Comparison of ENCODE assay signal across 8 cellular contexts in the genomic region with DNA sequence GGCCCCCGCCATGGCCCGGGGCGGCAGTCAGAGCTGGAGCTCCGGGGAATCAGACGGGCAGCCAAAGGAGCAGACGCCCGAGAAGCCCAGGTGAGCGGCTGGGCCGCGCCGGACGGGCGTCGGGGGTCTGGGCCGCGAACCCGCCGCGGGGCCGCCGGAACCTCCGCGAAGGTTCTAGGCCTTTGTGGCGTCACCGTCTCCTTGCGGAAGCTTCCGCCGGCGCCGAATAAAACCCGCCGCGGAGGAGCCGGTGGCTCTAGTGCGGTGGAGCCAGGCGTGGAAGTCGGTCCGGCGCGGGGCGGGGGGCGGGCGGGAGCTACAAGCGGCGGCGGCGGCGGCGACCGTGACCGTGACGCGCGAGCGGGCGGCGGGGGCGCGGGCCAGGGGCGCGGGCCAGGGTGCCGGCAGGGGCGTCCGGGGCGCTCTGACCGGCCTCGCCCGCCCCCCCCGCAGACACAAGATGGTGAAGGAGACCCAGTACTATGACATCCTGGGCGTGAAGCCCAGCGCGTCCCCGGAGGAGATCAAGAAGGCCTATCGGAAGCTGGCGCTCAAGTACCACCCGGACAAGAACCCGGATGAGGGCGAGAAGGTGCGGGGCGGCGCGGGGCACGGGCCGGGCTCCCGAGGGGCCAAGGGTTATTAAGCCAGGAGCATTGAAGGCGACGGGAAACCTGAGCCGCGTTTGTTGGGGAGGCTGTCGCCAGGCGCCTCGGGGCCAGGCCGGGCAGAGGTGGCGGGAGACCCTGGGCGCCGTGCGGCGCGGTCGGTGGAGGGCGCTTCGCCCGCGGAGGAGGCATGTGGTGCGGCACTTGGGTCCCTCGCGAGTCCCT. TPM values are rescaled to one million over a fixed set of nuclear protein-coding genes. Genes with fewer than 3 reads are reported as not detected.
DNase-seq lines count a peak whose midpoint lies in the region; ATAC-seq and TF ChIP-seq lines count a peak whose summit lies in the region.

A gene (plus strand): TSS at position 259 of the 833 bp plus-strand sequence. CDS start 202 bp downstream, at position 461.

- H3K27me3 ChIP-seq in heart right ventricle, result no peaks in the 10 kb centered on the region
- no peaks in the 10 kb centered on the region for H3K27me3 ChIP-seq in rectal smooth muscle tissue (ENCODE audit: control insufficient read depth, insufficient read depth, low read length)
- no peaks in the 10 kb centered on the region for H3K27me3 ChIP-seq in upper lobe of left lung

- H3K9ac ChIP-seq in rectal smooth muscle tissue (ENCODE audit: low read length), result peak within 1 kb of the TSS; percentile 42

- peak in 1 of 4 donors; percentile 38 for TF ChIP-seq POLR2A in upper lobe of left lung (IDR thresholded peaks at IDR 0.05)

- WGBS in heart right ventricle, 2 donors, result 4 to 5% methylated on average over 99 to 107 of the region's 107 CpGs
- WGBS in upper lobe of left lung, 2 donors, result 0 to 10% methylated on average over 8 to 56 of the region's 107 CpGs

- DNase-seq in GM03348 (ENCODE audit: low spot score) (peak; percentile 51), RKO (ENCODE audit: low spot score) (peak; percentile 49), heart right ventricle (peak; percentile 64 to 70), upper lobe of left lung (peak; percentile 53 to 93)
- DNase-seq in activated naive CD8-positive, alpha-beta T cell treated with anti-CD3 and anti-CD28 coated beads, Interleukin-2, amount 50 U/mL, for 16 hours (ENCODE audit: low read depth, low spot score), result peak; percentile 7

- TF ChIP-seq EP300 in upper lobe of left lung (IDR thresholded peaks at IDR 0.05), result no peak

- no peaks in the 10 kb centered on the region for H3K36me3 ChIP-seq in heart right ventricle
- no peaks in the 10 kb centered on the region for H3K36me3 ChIP-seq in rectal smooth muscle tissue (ENCODE audit: control insufficient read depth, insufficient read depth, low read length)
- H3K36me3 ChIP-seq in upper lobe of left lung, result no peaks in the 10 kb centered on the region

- ATAC-seq in heart right ventricle (peak; percentile 43 to 65 (median 58)), upper lobe of left lung (ENCODE audit: low FRiP score in 2 of 2) (peak in 1 of 2 donors; percentile 63), GM21423 (IDR thresholded peaks at IDR 0.05; ENCODE audit: unreplicated experiment) (no peak), GM21825 (IDR thresholded peaks at IDR 0.05; ENCODE audit: unreplicated experiment) (no peak)

- H3K4me1 ChIP-seq in heart right ventricle (peaks cover 2 to 47% (median 22%) of the 10 kb centered on the region in 9 donors), rectal smooth muscle tissue (ENCODE audit: control insufficient read depth, insufficient read depth, low read length) (peaks cover 17% of the 10 kb centered on the region), upper lobe of left lung (peaks cover 10 to 20% (median 16%) of the 10 kb centered on the region in 4 donors)

- H3K27ac ChIP-seq in heart right ventricle (peak within 1 kb of the TSS; percentile 47 to 97 (median 90)), rectal smooth muscle tissue (ENCODE audit: low read depth, low read length) (peak within 1 kb of the TSS; percentile 68), upper lobe of left lung (peak within 1 kb of the TSS; percentile 53 to 81 (median 76))

- intact Hi-C loops in heart right ventricle (cut with DNase I), result no loop called here

- no peaks in the 10 kb centered on the region for H3K9me3 ChIP-seq in heart right ventricle
- H3K9me3 ChIP-seq in upper lobe of left lung, result no peaks in the 10 kb centered on the region

- TF ChIP-seq CTCF in heart right ventricle (IDR thresholded peaks at IDR 0.05) (peak in 4 of 9 donors; percentile 31 to 50 (median 44)), upper lobe of left lung (IDR thresholded peaks at IDR 0.05) (peak in 2 of 6 experiments; percentile 13 to 16)

- H3K4me3 ChIP-seq in heart right ventricle (peak within 1 kb of the TSS; percentile 60 to 87 (median 79)), rectal smooth muscle tissue (ENCODE audit: low read length) (peak within 1 kb of the TSS; percentile 77), upper lobe of left lung (peak within 1 kb of the TSS; percentile 48 to 65 (median 58))

RNA-seq across cellular contexts. Expression of the gene that starts here (rescaled TPM):
- total RNA-seq in heart right ventricle, result 100 to 1,000 TPM in 8 of 10 donors, 10 to 100 TPM in 2; 78.9 to 210 (median 150) TPM
- 100 to 1,000 TPM in 1 of 2 donors, 10 to 100 TPM in 1; 40.0 to 226 TPM for polyA plus RNA-seq in heart right ventricle
- total RNA-seq in upper lobe of left lung, result 10 to 100 TPM in 5 of 6 donors, 1 to 10 TPM in 1; 9.1 to 76.8 (median 19.9) TPM

Comparison
In these comparisons a context has a peak if more than half of its experiments do, and no peak if none do; other contexts are left out.
1. DNase-seq: peak in every context shown above with its lines; median percentile 73 in upper lobe of left lung; 67 in heart right ventricle; 51 in GM03348; 49 in RKO; 7 in activated naive CD8-positive, alpha-beta T cell treated with anti-CD3 and anti-CD28 coated beads, Interleukin-2, amount 50 U/mL, for 16 hours.
2. ATAC-seq: peak in heart right ventricle (8 of 8); none in GM21423 (single experiment) and GM21825 (single experiment).
3. Peak in every context shown above with its lines, with median percentiles within 50 percentile points of each other: H3K27ac ChIP-seq and H3K4me3 ChIP-seq.